ENCODE assay signal across 16 cellular contexts in genomic region chr13:99463998-99464397, GRCh38. TPM values are rescaled to one million over a fixed set of nuclear protein-coding genes. Genes with fewer than 3 reads are reported as not detected.
DNase-seq lines count a peak whose midpoint lies in the region; ATAC-seq and TF ChIP-seq lines count a peak whose summit lies in the region.
"Had no signal": no experiment of that assay in that cellular context is flagged by ENCODE, and none has a peak within 500 bp of the region (broad histone marks: within the 10 kb centered on the region; RNA-seq: fewer than 3 reads in every experiment).

No MANE protein-coding gene starts in this region.

- peaks cover 3% of the 10 kb centered on the region for H3K9me3 Mint-ChIP-seq in activated CD4-positive, alpha-beta T cell treated with anti-CD3 and anti-CD28 coated beads, Interleukin-2, amount 10 ng/mL, durations not matched to agents 7 days and 5 days
- H3K9me3 Mint-ChIP-seq in GM23338 (no peaks in the 10 kb centered on the region), natural killer cell (no peaks in the 10 kb centered on the region)
- H3K9me3 Mint-ChIP-seq in activated naive CD8-positive, alpha-beta T cell treated with anti-CD3 and anti-CD28 coated beads for 36 hours = no peaks in the 10 kb centered on the region

- no peaks in the 10 kb centered on the region for H3K27me3 Mint-ChIP-seq in activated CD4-positive, alpha-beta T cell treated with anti-CD3 and anti-CD28 coated beads, Interleukin-2, amount 10 ng/mL, durations not matched to agents 7 days and 5 days
- H3K27me3 Mint-ChIP-seq in GM23338 (ENCODE audit: insufficient read depth, low read depth, poor library complexity) = peaks cover 6% of the 10 kb centered on the region
- no peaks in the 10 kb centered on the region for H3K27me3 Mint-ChIP-seq in activated naive CD8-positive, alpha-beta T cell treated with anti-CD3 and anti-CD28 coated beads for 36 hours
- peaks cover 4 to 10% of the 10 kb centered on the region in 2 donors for H3K27me3 Mint-ChIP-seq in natural killer cell (ENCODE audit: low read depth in 2 of 2)

- no peak for DNase-seq in activated CD4-positive, alpha-beta T cell treated with anti-CD3 and anti-CD28 coated beads, Interleukin-2, amount 10 ng/mL, durations not matched to agents 7 days and 5 days
- no peak for DNase-seq in activated CD4-positive, alpha-beta T cell treated with anti-CD3 and anti-CD28 coated beads, Interleukin-2, amount 50 U/mL, for 1 hour
- DNase-seq in GM23338 (ENCODE audit: low spot score) = no peak
- DNase-seq in activated naive CD8-positive, alpha-beta T cell treated with anti-CD3 and anti-CD28 coated beads for 36 hours = no peak
- no peak for DNase-seq in natural killer cell
- no peak for DNase-seq in Ammon's horn (ENCODE audit: low spot score)
- no peak for DNase-seq in HT-29 (ENCODE audit: low spot score)
- DNase-seq in NOMO-1 treated with DMSO at 0.1 percent for 48 hours (lab: John Stamatoyannopoulos, UW; ENCODE audit: unreplicated experiment) = no peak
- DNase-seq: ACHN; DMS153; left colon; NCI-H1436 treated with DMSO at 0.1 percent for 48 hours; NCI-H345; SHP77 treated with DMSO at 0.1 percent for 48 hours; stimulated activated naive CD4-positive, alpha-beta T cell treated with Interleukin-2 at 50 U/mL for 16 hours had no signal

- H3K36me3 ChIP-seq in GM23338 (ENCODE audit: insufficient read depth) = no peaks in the 10 kb centered on the region

- no peak overlapping the region for H3K27ac ChIP-seq in GM23338 (ENCODE audit: low read depth)

- intact Hi-C loops in natural killer cell (cut with micrococcal nuclease) = no loop called here

- H3K79me2 ChIP-seq in GM23338 (replicated peaks; ENCODE audit: insufficient read depth) = no peaks in the 10 kb centered on the region

- peaks cover 43% of the 10 kb centered on the region for H3K4me1 Mint-ChIP-seq in activated CD4-positive, alpha-beta T cell treated with anti-CD3 and anti-CD28 coated beads, Interleukin-2, amount 10 ng/mL, durations not matched to agents 7 days and 5 days
- H3K4me1 Mint-ChIP-seq in GM23338 (peaks cover 5% of the 10 kb centered on the region; the same call in 2 of the 3 replicates), natural killer cell (peaks cover 16 to 22% of the 10 kb centered on the region in 2 donors)
- H3K4me1 Mint-ChIP-seq in activated naive CD8-positive, alpha-beta T cell treated with anti-CD3 and anti-CD28 coated beads for 36 hours = peaks cover 21% of the 10 kb centered on the region

- no peaks in the 10 kb centered on the region for H4K20me1 ChIP-seq in GM23338 (replicated peaks; ENCODE audit: insufficient read depth)

- no peaks in the 10 kb centered on the region for H3K4me1 ChIP-seq in GM23338 (ENCODE audit: insufficient read depth)

- ATAC-seq in GM23338 (no peak), natural killer cell (no peak)
- ATAC-seq: left colon had no signal

- H3K27me3 ChIP-seq in GM23338 (ENCODE audit: insufficient read depth) = no peaks in the 10 kb centered on the region

- CTCF ChIA-PET in activated CD4-positive, alpha-beta T cell treated with anti-CD3 and anti-CD28 coated beads, Interleukin-2, amount 10 ng/mL, durations not matched to agents 7 days and 5 days (lab: Charles Lee) = interaction anchor here (1.3 to 2.0 kb wide), 2 partner anchors 15 to 30 kb away, joined by 3 to 5 read pairs; no protein-coding TSS in a partner anchor

- H3K27ac Mint-ChIP-seq in activated CD4-positive, alpha-beta T cell treated with anti-CD3 and anti-CD28 coated beads, Interleukin-2, amount 10 ng/mL, durations not matched to agents 7 days and 5 days = peak overlapping the region; percentile 94
- H3K27ac Mint-ChIP-seq in GM23338 = no peak overlapping the region
- peak overlapping the region; percentile 86 for H3K27ac Mint-ChIP-seq in activated naive CD8-positive, alpha-beta T cell treated with anti-CD3 and anti-CD28 coated beads for 36 hours
- H3K27ac Mint-ChIP-seq in natural killer cell = peak overlapping the region; percentile 64 to 67
- H3K27ac Mint-ChIP-seq: progenitor cell of endocrine pancreas had no signal

- TF ChIP-seq CTCF in GM23338 (conservative IDR thresholded peaks at IDR 0.05; ENCODE audit: low read depth in 2 of 2) (no peak), natural killer cell (IDR thresholded peaks at IDR 0.05) (no peak)

- peak overlapping the region; percentile 69; the same call in 1 of the 2 replicates for H2AFZ ChIP-seq in GM23338

- no peak overlapping the region for H3K4me2 ChIP-seq in GM23338

- no peak overlapping the region for H3K4me3 ChIP-seq in GM23338

- H3K4me3 Mint-ChIP-seq in activated CD4-positive, alpha-beta T cell treated with anti-CD3 and anti-CD28 coated beads, Interleukin-2, amount 10 ng/mL, durations not matched to agents 7 days and 5 days = no peak overlapping the region
- H3K4me3 Mint-ChIP-seq in GM23338 (no peak overlapping the region), natural killer cell (no peak overlapping the region)
- no peak overlapping the region for H3K4me3 Mint-ChIP-seq in activated naive CD8-positive, alpha-beta T cell treated with anti-CD3 and anti-CD28 coated beads for 36 hours

- no peaks in the 10 kb centered on the region for H3F3A ChIP-seq in GM23338 (replicated peaks; ENCODE audit: low read depth)

- peaks cover 9% of the 10 kb centered on the region for H3K36me3 Mint-ChIP-seq in activated CD4-positive, alpha-beta T cell treated with anti-CD3 and anti-CD28 coated beads, Interleukin-2, amount 10 ng/mL, durations not matched to agents 7 days and 5 days (ENCODE audit: low read depth)
- no peaks in the 10 kb centered on the region for H3K36me3 Mint-ChIP-seq in GM23338 (ENCODE audit: low read depth)
- H3K36me3 Mint-ChIP-seq in activated naive CD8-positive, alpha-beta T cell treated with anti-CD3 and anti-CD28 coated beads for 36 hours = peaks cover 2% of the 10 kb centered on the region
- no peaks in the 10 kb centered on the region for H3K36me3 Mint-ChIP-seq in natural killer cell

- POLR2A ChIA-PET in activated CD4-positive, alpha-beta T cell treated with anti-CD3 and anti-CD28 coated beads, Interleukin-2, amount 10 ng/mL, durations not matched to agents 7 days and 5 days (lab: Charles Lee) = no interaction called here

- no peaks in the 10 kb centered on the region for H3K9me2 ChIP-seq in GM23338 (ENCODE audit: insufficient read depth)

TF ChIP-seq in GM23338, 12 proteins besides CTCF, POLR2A, EP300 and RAD21 (continues in another document):
- TF ChIP-seq POLR2AphosphoS5 (IDR thresholded peaks at IDR 0.05; ENCODE audit: low read depth) = no peak
- TF ChIP-seq EZH2 (IDR thresholded peaks at IDR 0.05; ENCODE audit: low read depth, unreplicated experiment) = no peak
- TF ChIP-seq ZNF114 (CRISPR knock-in tag; IDR thresholded peaks at IDR 0.05) = no peak
- no peak for TF ChIP-seq ETS1 (IDR thresholded peaks at IDR 0.05)

RNA-seq across cellular contexts. Expression of gene TM9SF2, which starts 37.3 kb away (rescaled TPM):
- total RNA-seq in activated CD4-positive, alpha-beta T cell treated with anti-CD3 and anti-CD28 coated beads, Interleukin-2, amount 10 ng/mL, durations not matched to agents 7 days and 5 days = 10 to 100 TPM; 79.2 to 87.9 TPM
- 115 and 140 TPM in 2 replicates for total RNA-seq in GM23338 (2014; rRNA removed; shearing (Covaris generic))
- polyA plus RNA-seq in GM23338 (2016; fragmentation: Nextera tagmentation; extraction: Ambion mirVana) = 49.4 and 50.5 TPM in 2 replicates
- 10 to 100 TPM; 61.8 to 62.4 TPM for total RNA-seq in activated naive CD8-positive, alpha-beta T cell treated with anti-CD3 and anti-CD28 coated beads for 36 hours
- total RNA-seq in natural killer cell = 10 to 100 TPM; 41.8 to 62.1 (median 51.4) TPM
- 75.7 and 81.9 TPM in 2 replicates for total RNA-seq in HT-29 (2014; rRNA removed; shearing (Covaris generic))
